8 cellular contexts compared by ENCODE assay signal in genomic region chr5:141821430-141821925, GRCh38.
DNase-seq lines count a peak whose midpoint lies in the region; ATAC-seq and FAIRE-seq lines count a peak whose summit lies in the region.

No MANE protein-coding gene starts in this region.

- DNase-seq in HTR-8/SVneo (ENCODE audit: insufficient read length, low spot score) (peak; percentile 45), T47D (ENCODE audit: low read depth in 1 of 2, low spot score in 1 of 2) (peak; percentile 63 to 95), kidney tubule cell (ENCODE audit: low spot score) (peak; percentile 58), HUDEP-2 (lab: John Stamatoyannopoulos, UW; ENCODE audit: unreplicated experiment in 76 of 76) (no peak)
- no peak for DNase-seq in stimulated activated CD4-positive, alpha-beta T cell treated with anti-CD3 and anti-CD28 coated beads, Interleukin-1b, Interleukin-23, amount 100 ng/mL, for 48 hours

- peak overlapping the region; percentile 65 for H2AFZ ChIP-seq in ACC112 (ENCODE audit: low read length, unreplicated experiment)

- peak overlapping the region; percentile 78 for H3K27ac ChIP-seq in ACC112 (ENCODE audit: low read depth, low read length)

- FAIRE-seq in HTR-8/SVneo (lab: Jason Lieb, UNC) = peak; percentile 4

- H3K79me2 ChIP-seq in ACC112 (ENCODE audit: control insufficient read depth, insufficient read depth, low read length, unreplicated experiment) = no peaks in the 10 kb centered on the region

- H3K36me3 ChIP-seq in ACC112 (ENCODE audit: insufficient read depth, low read length) = no peaks in the 10 kb centered on the region

- in situ Hi-C loops in T47D (cut with HindIII; ENCODE audit: low pct_unique_long_range_greater_than_20kb, low sequenced_read_pairs) = no loop called here

- H3K27me3 ChIP-seq in ACC112 (ENCODE audit: insufficient read depth, low read length) = peaks cover 20% of the 10 kb centered on the region

- ATAC-seq in HG02759 (IDR thresholded peaks at IDR 0.05; ENCODE audit: unreplicated experiment) = no peak
- ATAC-seq in HG02852 (IDR thresholded peaks at IDR 0.05; ENCODE audit: unreplicated experiment) = no peak

- H3K4me3 ChIP-seq in ACC112 (ENCODE audit: low read depth, low read length) = no peak overlapping the region

- H3K4me1 ChIP-seq in ACC112 (ENCODE audit: control insufficient read depth, insufficient read depth, low read length, unreplicated experiment) = peaks cover 13% of the 10 kb centered on the region

Comparison
In these comparisons a context has a peak if more than half of its experiments do, and no peak if none do; other contexts are left out.
1. DNase-seq: peak in HTR-8/SVneo (single experiment), T47D (2 of 2) and kidney tubule cell (single experiment); none in stimulated activated CD4-positive, alpha-beta T cell treated with anti-CD3 and anti-CD28 coated beads, Interleukin-1b, Interleukin-23, amount 100 ng/mL, for 48 hours (single experiment) and HUDEP-2 (0 of 76).